In the genomic region with DNA sequence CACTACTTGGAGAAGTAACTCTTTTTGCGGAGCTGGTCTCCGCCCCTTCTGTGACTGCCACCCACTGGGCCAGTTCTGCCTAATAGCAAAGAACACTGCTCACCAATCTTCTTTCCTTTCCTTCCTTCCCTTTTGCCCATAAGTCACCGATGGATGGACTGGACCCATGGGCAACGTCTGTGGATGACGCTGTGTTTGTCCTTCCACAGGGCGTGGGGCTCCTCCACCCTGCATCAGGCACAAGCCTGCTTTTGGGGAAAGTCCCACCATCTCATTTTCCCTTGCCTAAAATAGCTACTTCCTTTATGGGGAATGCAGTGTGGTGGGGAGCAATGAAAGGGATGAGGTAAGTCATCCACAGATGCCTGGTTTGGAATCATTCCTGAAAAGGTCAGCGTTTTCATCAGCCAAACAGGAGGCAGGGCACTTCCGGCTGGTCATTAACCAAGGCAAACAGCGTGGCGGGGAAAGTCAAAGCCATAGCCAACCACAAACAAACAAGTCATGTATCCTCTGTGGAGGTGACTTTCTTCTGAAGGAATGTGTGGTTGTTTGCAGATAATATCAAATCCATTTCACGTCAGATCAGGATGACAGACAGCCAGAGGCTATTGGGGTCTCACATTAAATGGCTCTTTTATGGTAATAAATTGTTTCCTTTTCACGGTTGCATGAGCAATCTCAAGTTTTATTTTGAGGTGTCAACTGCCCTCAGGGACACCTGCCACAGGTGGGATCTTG, we compare ENCODE assay signal across 11 cellular contexts. TPM values are rescaled to one million over a fixed set of nuclear protein-coding genes. Genes with fewer than 3 reads are reported as not detected.
DNase-seq lines count a peak whose midpoint lies in the region; ATAC-seq and TF ChIP-seq lines count a peak whose summit lies in the region.
"Had no signal": no experiment of that assay in that cellular context is flagged by ENCODE, and none has a peak within 500 bp of the region (broad histone marks: within the 10 kb centered on the region; RNA-seq: fewer than 3 reads in every experiment).

No MANE protein-coding gene starts in this region.

- TF ChIP-seq CTCF in psoas muscle (IDR thresholded peaks at IDR 0.05): no peak

- no peaks in the 10 kb centered on the region for H3K4me1 Mint-ChIP-seq in activated CD8-positive, alpha-beta T cell treated with anti-CD3 and anti-CD28 coated beads, Interleukin-2, amount 10 ng/mL, durations not matched to agents 7 days and 5 days (ENCODE audit: low read depth)

- H3K27ac Mint-ChIP-seq in activated CD8-positive, alpha-beta T cell treated with anti-CD3 and anti-CD28 coated beads, Interleukin-2, amount 10 ng/mL, durations not matched to agents 7 days and 5 days: no peak overlapping the region

- peaks cover 0 to 4% (median 0%) of the 10 kb centered on the region in 3 donors for H3K27me3 ChIP-seq in psoas muscle (ENCODE audit: insufficient read depth in 3 of 3, low read length in 2 of 3)
- H3K27me3 ChIP-seq: neutrophil had no signal

- intact Hi-C loops in psoas muscle (cut with DNase I): no loop called here

- no peaks in the 10 kb centered on the region for H3K9me3 ChIP-seq in psoas muscle
- H3K9me3 ChIP-seq: neutrophil had no signal

- no peaks in the 10 kb centered on the region for H3K36me3 ChIP-seq in psoas muscle (ENCODE audit: insufficient read depth in 1 of 2, low read depth in 1 of 2)
- H3K36me3 ChIP-seq: neutrophil had no signal

- peak; percentile 71 for DNase-seq in DMS53 treated with DMSO at 0.1 percent for 48 hours (lab: John Stamatoyannopoulos, UW; ENCODE audit: unreplicated experiment)
- DNase-seq in NCI-H460 (ENCODE audit: extremely low read depth, low read depth): peak; percentile 74
- peak; percentile 70 for DNase-seq in epithelial cell of prostate (ENCODE audit: low read depth, low spot score)
- peak in 1 of 2 donors; percentile 61 for DNase-seq in psoas muscle
- no peak for DNase-seq in SKM-1 treated with dmso at 0.1 percent for 144 hours (lab: John Stamatoyannopoulos, UW; ENCODE audit: unreplicated experiment)
- DNase-seq in activated CD8-positive, alpha-beta T cell treated with anti-CD3 and anti-CD28 coated beads, Interleukin-2, amount 10 ng/mL, durations not matched to agents 7 days and 5 days: no peak
- no peak for DNase-seq in HEK293T (ENCODE audit: extremely low spot score)
- DNase-seq: activated effector memory CD4-positive, alpha-beta T cell treated with Interleukin-2 at 50 U/mL for 16 hours; NCI-H187 treated with DMSO at 0.1 percent for 48 hours had no signal

- H3K4me1 ChIP-seq in psoas muscle: no peaks in the 10 kb centered on the region

- H3K27me3 Mint-ChIP-seq in activated CD8-positive, alpha-beta T cell treated with anti-CD3 and anti-CD28 coated beads, Interleukin-2, amount 10 ng/mL, durations not matched to agents 7 days and 5 days (ENCODE audit: low read depth): peaks cover 4% of the 10 kb centered on the region

- no peaks in the 10 kb centered on the region for H3K36me3 Mint-ChIP-seq in activated CD8-positive, alpha-beta T cell treated with anti-CD3 and anti-CD28 coated beads, Interleukin-2, amount 10 ng/mL, durations not matched to agents 7 days and 5 days (ENCODE audit: low read depth)

- CTCF ChIA-PET in activated CD8-positive, alpha-beta T cell treated with anti-CD3 and anti-CD28 coated beads, Interleukin-2, amount 10 ng/mL, durations not matched to agents 7 days and 5 days (lab: Charles Lee): no interaction called here
- CTCF ChIA-PET in HEK293T (lab: Yijun Ruan, JAX): interaction anchor here (1.0 kb wide), 1 partner anchor 10 kb away, joined by 6 read pairs; no protein-coding TSS in a partner anchor

- H3K9me3 Mint-ChIP-seq in activated CD8-positive, alpha-beta T cell treated with anti-CD3 and anti-CD28 coated beads, Interleukin-2, amount 10 ng/mL, durations not matched to agents 7 days and 5 days (ENCODE audit: insufficient read depth): no peaks in the 10 kb centered on the region

- ATAC-seq in psoas muscle (peak; percentile 37 to 66 (median 54)), GM21367 (IDR thresholded peaks at IDR 0.05; ENCODE audit: unreplicated experiment) (no peak)
- ATAC-seq in activated CD8-positive, alpha-beta T cell treated with anti-CD3 and anti-CD28 coated beads, Interleukin-2, amount 10 ng/mL, durations not matched to agents 7 days and 5 days: no peak

- H3K4me3 Mint-ChIP-seq in activated CD8-positive, alpha-beta T cell treated with anti-CD3 and anti-CD28 coated beads, Interleukin-2, amount 10 ng/mL, durations not matched to agents 7 days and 5 days: no peak overlapping the region

- POLR2A ChIA-PET in activated CD8-positive, alpha-beta T cell treated with anti-CD3 and anti-CD28 coated beads, Interleukin-2, amount 10 ng/mL, durations not matched to agents 7 days and 5 days (lab: Charles Lee): no interaction called here
- POLR2A ChIA-PET in HEK293T (lab: Yijun Ruan, JAX): interaction anchor here (1.0 kb wide), 1 partner anchor 10 kb away, joined by 3 read pairs; no protein-coding TSS in a partner anchor

- H3K4me3 ChIP-seq in psoas muscle: no peak overlapping the region

- WGBS in psoas muscle, 3 donors: 19 to 24% (median 21%) methylated on average over 12 of the region's 12 CpGs

- H3K27ac ChIP-seq in epithelial cell of prostate (peak overlapping the region; percentile 46), psoas muscle (peak overlapping the region; percentile 30)
- H3K27ac ChIP-seq: neutrophil had no signal

TF ChIP-seq in HEK293T, 16 proteins besides CTCF, POLR2A, EP300 and RAD21:
- TF ChIP-seq SUZ12 (IDR thresholded peaks at IDR 0.05) (no peak), BHLHE40 (IDR thresholded peaks at IDR 0.05; ENCODE audit: borderline replicate concordance) (no peak), FOXK2 (IDR thresholded peaks at IDR 0.05) (no peak), L3MBTL2 (conservative IDR thresholded peaks at IDR 0.05) (no peak)

RNA-seq across cellular contexts. Expression of a gene that starts 30.7 kb away (rescaled TPM):
- total RNA-seq in NCI-H460 (2014; rRNA removed; shearing (Covaris generic)): 16.7 and 19.3 TPM in 2 replicates
- 15.6 and 27.7 TPM in 2 replicates for polyA plus RNA-seq in NCI-H460 (2014; cell fraction: nucleus; rRNA removed)
- 10 to 100 TPM; 12.4 to 29.6 (median 20.3) TPM for total RNA-seq in psoas muscle
- polyA plus RNA-seq in psoas muscle: 10 to 100 TPM; 16.6 to 19.0 (median 18.3) TPM
- 10 to 100 TPM; 14.9 to 15.0 TPM for total RNA-seq in activated CD8-positive, alpha-beta T cell treated with anti-CD3 and anti-CD28 coated beads, Interleukin-2, amount 10 ng/mL, durations not matched to agents 7 days and 5 days

RNA-seq across cellular contexts. Expression of a gene that starts 50.1 kb away (rescaled TPM):
- total RNA-seq in NCI-H460 (2014; rRNA removed; shearing (Covaris generic)): 0.63 and 0.94 TPM in 2 replicates
- not detected in 2 replicates for polyA plus RNA-seq in NCI-H460 (2014; cell fraction: nucleus; rRNA removed)
- total RNA-seq in psoas muscle: 100 to 1,000 TPM in 1 of 4 donors, 10 to 100 TPM in 1, 1 to 10 TPM in 2; 4.4 to 436 (median 33.8) TPM
- 100 to 1,000 TPM in 1 of 3 donors, 10 to 100 TPM in 2; 10.7 to 121 (median 26.5) TPM for polyA plus RNA-seq in psoas muscle
- total RNA-seq in activated CD8-positive, alpha-beta T cell treated with anti-CD3 and anti-CD28 coated beads, Interleukin-2, amount 10 ng/mL, durations not matched to agents 7 days and 5 days: under 1 TPM; 0.39 to 0.58 TPM

Comparison
In these comparisons a context has a peak if more than half of its experiments do, and no peak if none do; other contexts are left out.
1. DNase-seq: peak in DMS53 treated with DMSO at 0.1 percent for 48 hours (single experiment), NCI-H460 (single experiment) and epithelial cell of prostate (single experiment); none in SKM-1 treated with dmso at 0.1 percent for 144 hours (single experiment), activated CD8-positive, alpha-beta T cell treated with anti-CD3 and anti-CD28 coated beads, Interleukin-2, amount 10 ng/mL, durations not matched to agents 7 days and 5 days (single experiment) and HEK293T (single experiment).
2. ATAC-seq: peak in psoas muscle (4 of 4); none in GM21367 (single experiment) and activated CD8-positive, alpha-beta T cell treated with anti-CD3 and anti-CD28 coated beads, Interleukin-2, amount 10 ng/mL, durations not matched to agents 7 days and 5 days (single experiment).